Comparison of ENCODE assay signal across 1 cellular context in the genomic region with DNA sequence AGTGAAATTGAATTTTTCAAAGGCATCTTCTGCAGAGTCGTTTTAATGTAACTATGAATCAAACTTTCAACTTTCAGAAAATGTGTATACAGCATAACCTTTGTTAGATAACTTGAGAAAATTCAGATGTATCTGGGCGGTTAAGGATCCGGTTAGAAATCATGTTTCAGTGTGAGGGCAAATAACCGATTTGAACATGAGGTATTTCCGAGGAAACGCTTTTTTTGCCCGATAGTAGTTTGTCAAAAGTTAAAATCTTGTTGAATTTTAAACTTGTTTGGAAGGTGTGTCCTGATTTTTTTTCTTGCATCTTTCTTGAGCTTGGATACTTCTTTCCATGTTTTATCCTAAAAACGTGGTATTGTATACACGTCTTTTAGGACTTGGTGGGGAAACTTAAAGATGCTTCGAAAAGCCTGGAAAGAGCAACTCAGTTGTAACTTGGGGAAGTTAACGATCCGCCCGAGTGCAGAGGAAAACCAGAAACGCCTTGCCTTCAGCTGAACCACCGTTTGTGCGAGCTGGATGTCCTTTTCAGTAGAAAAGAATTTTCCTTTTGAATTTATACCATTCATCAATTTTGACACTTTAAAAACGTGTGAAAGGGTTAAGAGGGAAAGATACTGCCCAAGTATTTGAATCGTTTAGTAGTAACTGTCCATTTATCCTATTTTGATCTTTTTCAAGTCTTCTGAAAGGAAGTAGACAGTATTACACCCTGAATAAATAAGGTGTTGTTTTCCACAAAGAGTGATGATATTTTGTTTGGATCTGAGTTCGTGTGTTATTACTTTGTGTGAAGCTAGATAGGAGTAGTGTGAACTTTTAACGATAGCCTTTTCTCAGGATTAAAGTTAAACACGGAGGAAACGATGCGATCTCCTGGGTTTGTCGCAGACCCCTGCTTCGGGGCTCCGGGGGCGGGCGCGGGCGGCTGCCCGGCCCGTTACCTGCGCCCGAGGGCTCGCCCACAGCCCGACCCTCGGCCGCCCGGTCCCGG.
TF ChIP-seq lines count a peak whose summit lies in the region.

No MANE protein-coding gene starts in this region.

TF ChIP-seq in IMR-90, 13 proteins besides CTCF, POLR2A, EP300 and RAD21 (continued from another document):
- TF ChIP-seq RCOR1 (IDR thresholded peaks at IDR 0.05; ENCODE audit: insufficient replicate concordance, low read length) (no peak), SMC3 (IDR thresholded peaks at IDR 0.05; ENCODE audit: low read depth, low read length) (no peak)
